In genomic region chr1:233122779-233123178, GRCh38 we compare ENCODE assay signal across 2 cellular contexts.
TF ChIP-seq lines count a peak whose summit lies in the region.

No MANE protein-coding gene starts in this region.

TF ChIP-seq in A549, 52 proteins besides CTCF, POLR2A, EP300 and RAD21:
- TF ChIP-seq HEYL (CRISPR knock-in tag; IDR thresholded peaks at IDR 0.05) (no peak), HES2 (IDR thresholded peaks at IDR 0.05) (no peak), MAFK (IDR thresholded peaks at IDR 0.05; ENCODE audit: partially characterized antibody) (peak; percentile 96), ESRRA (IDR thresholded peaks at IDR 0.05; ENCODE audit: borderline replicate concordance, low read length) (no peak), RARB (CRISPR knock-in tag; IDR thresholded peaks at IDR 0.05) (no peak), FOXS1 (CRISPR knock-in tag; IDR thresholded peaks at IDR 0.05) (no peak), JUN (IDR thresholded peaks at IDR 0.05) (no peak), ZSCAN20 (CRISPR knock-in tag; IDR thresholded peaks at IDR 0.05) (no peak)
TF ChIP-seq in A549: peak in this region for 1.

TF ChIP-seq in IMR-90, 13 proteins besides CTCF, POLR2A, EP300 and RAD21:
- TF ChIP-seq USF2 (IDR thresholded peaks at IDR 0.05; ENCODE audit: low read depth, low read length) = no peak
- no peak for TF ChIP-seq MAZ (IDR thresholded peaks at IDR 0.05; ENCODE audit: borderline replicate concordance, low read depth, low read length)
- no peak for TF ChIP-seq ELK1 (IDR thresholded peaks at IDR 0.05; ENCODE audit: borderline replicate concordance, low read depth, low read length)
- TF ChIP-seq FOS (IDR thresholded peaks at IDR 0.05; ENCODE audit: low read depth, low read length) = no peak
- TF ChIP-seq RCOR1 (IDR thresholded peaks at IDR 0.05; ENCODE audit: insufficient replicate concordance, low read length) = no peak
- peak; percentile 93 for TF ChIP-seq MAFK (IDR thresholded peaks at IDR 0.05; ENCODE audit: low read depth, low read length)
- TF ChIP-seq MXI1 (IDR thresholded peaks at IDR 0.05; ENCODE audit: borderline replicate concordance, low read depth, low read length) = no peak
- no peak for TF ChIP-seq RFX5 (IDR thresholded peaks at IDR 0.05; ENCODE audit: low read depth, low read length)
- TF ChIP-seq NFE2L2 (IDR thresholded peaks at IDR 0.05; ENCODE audit: low read depth, low read length) = peak; percentile 35; the same call in 1 of the 2 replicates
